In the genomic region with DNA sequence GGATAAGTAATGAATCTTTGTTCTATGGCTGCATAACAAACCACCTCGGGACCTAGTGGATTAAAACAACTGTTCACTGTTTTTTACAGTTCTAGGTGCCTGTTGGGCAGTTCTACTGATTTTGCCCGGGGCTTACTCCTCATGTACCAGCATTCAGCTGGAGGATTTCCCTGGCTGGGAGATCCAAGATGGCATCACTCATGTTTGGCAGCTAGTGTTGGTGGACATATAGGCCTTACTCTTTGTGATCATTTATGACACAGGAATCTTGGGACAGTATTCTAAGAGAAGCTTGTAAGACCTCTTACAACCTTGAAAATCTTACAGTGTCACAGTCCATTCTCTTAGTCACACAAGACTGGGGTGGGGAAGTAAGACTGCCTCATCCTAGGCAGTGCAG, we compare ENCODE assay signal across 1 cellular context.
TF ChIP-seq lines count a peak whose summit lies in the region.

No MANE protein-coding gene starts in this region.

TF ChIP-seq in WTC11, 78 proteins besides CTCF, POLR2A, EP300 and RAD21 (continued from another document):
- TF ChIP-seq, protein P1, sequence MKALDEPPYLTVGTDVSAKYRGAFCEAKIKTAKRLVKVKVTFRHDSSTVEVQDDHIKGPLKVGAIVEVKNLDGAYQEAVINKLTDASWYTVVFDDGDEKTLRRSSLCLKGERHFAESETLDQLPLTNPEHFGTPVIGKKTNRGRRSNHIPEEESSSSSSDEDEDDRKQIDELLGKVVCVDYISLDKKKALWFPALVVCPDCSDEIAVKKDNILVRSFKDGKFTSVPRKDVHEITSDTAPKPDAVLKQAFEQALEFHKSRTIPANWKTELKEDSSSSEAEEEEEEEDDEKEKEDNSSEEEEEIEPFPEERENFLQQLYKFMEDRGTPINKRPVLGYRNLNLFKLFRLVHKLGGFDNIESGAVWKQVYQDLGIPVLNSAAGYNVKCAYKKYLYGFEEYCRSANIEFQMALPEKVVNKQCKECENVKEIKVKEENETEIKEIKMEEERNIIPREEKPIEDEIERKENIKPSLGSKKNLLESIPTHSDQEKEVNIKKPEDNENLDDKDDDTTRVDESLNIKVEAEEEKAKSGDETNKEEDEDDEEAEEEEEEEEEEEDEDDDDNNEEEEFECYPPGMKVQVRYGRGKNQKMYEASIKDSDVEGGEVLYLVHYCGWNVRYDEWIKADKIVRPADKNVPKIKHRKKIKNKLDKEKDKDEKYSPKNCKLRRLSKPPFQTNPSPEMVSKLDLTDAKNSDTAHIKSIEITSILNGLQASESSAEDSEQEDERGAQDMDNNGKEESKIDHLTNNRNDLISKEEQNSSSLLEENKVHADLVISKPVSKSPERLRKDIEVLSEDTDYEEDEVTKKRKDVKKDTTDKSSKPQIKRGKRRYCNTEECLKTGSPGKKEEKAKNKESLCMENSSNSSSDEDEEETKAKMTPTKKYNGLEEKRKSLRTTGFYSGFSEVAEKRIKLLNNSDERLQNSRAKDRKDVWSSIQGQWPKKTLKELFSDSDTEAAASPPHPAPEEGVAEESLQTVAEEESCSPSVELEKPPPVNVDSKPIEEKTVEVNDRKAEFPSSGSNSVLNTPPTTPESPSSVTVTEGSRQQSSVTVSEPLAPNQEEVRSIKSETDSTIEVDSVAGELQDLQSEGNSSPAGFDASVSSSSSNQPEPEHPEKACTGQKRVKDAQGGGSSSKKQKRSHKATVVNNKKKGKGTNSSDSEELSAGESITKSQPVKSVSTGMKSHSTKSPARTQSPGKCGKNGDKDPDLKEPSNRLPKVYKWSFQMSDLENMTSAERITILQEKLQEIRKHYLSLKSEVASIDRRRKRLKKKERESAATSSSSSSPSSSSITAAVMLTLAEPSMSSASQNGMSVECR (CRISPR knock-in tag; IDR thresholded peaks at IDR 0.05; ENCODE audit: borderline replicate concordance) = no peak
